ENCODE assay signal across 22 cellular contexts in the genomic region with DNA sequence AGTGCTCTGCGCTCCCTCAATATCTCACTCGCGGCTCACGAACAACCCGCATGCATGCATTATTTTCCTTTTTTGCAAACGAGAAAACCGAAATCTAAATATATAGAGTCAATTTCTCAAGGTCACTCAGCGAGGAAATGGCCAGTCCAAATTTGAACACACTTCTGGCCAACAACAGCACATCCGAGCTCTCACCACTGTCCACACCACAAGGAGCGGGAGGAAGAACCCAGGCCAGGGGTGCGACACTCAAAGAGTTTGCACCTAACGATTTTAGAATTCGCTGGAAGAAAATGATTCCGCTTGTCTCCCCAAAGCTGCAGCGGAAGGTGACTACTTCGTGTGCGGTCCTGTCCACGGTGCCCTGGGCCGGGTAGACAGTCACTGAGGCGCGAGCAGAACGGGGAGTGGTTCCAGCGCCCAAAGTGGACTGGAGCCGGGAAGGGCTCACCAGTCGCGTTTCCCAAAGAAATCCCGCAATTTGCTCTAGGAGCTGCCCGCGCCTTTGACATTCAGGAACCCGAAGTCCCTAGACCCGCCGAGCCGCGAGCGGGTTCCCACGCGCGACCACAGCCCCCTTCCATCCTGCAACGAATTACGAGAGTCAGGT. TPM values are rescaled to one million over a fixed set of nuclear protein-coding genes. Genes with fewer than 3 reads are reported as not detected.
DNase-seq lines count a peak whose midpoint lies in the region; ATAC-seq, FAIRE-seq and TF ChIP-seq lines count a peak whose summit lies in the region.
"Had no signal": no experiment of that assay in that cellular context is flagged by ENCODE, and none has a peak within 500 bp of the region (broad histone marks: within the 10 kb centered on the region; RNA-seq: fewer than 3 reads in every experiment).

No MANE protein-coding gene starts in this region.

- peak; percentile 35 for DNase-seq in activated naive CD8-positive, alpha-beta T cell treated with anti-CD3 and anti-CD28 coated beads, Interleukin-2, amount 10 ng/mL, durations not matched to agents 7 days and 5 days
- no peak for DNase-seq in activated naive CD8-positive, alpha-beta T cell treated with anti-CD3 and anti-CD28 coated beads, Interleukin-2, amount 50 U/mL, for 24 hours
- DNase-seq in astrocyte of the hippocampus (ENCODE audit: low read depth, low spot score) (peak; percentile 9), left kidney (ENCODE audit: low read depth, low spot score) (peak; percentile 33), type B pancreatic cell (ENCODE audit: extremely low spot score, unreplicated experiment) (no peak), frontal cortex (ENCODE audit: low spot score in 2 of 2) (no peak), NCI-H146 (lab: John Stamatoyannopoulos, UW) (no peak), chondrocyte (ENCODE audit: low spot score) (no peak)
- DNase-seq: activated T-cell treated with anti-CD3 and anti-CD28 coated beads, Interleukin-2, amount 50 U/mL, for 24 hours; gastrocnemius medialis; MM.1S; NCI-H187; stimulated activated CD4-positive, alpha-beta T cell treated with anti-CD3 and anti-CD28 coated beads, Interleukin-12 subunit alpha, Interleukin-12 subunit beta, amount 100 ng/mL, for 4 hours; SW 1271 had no signal

- no peak for FAIRE-seq in frontal cortex (lab: Jason Lieb, UNC)
- FAIRE-seq: HepG2 had no signal

- peak overlapping the region; percentile 34 for H3K27ac Mint-ChIP-seq in activated naive CD8-positive, alpha-beta T cell treated with anti-CD3 and anti-CD28 coated beads, Interleukin-2, amount 10 ng/mL, durations not matched to agents 7 days and 5 days
- H3K27ac Mint-ChIP-seq in activated naive CD8-positive, alpha-beta T cell treated with anti-CD3 and anti-CD28 coated beads, Interleukin-2, amount 50 U/mL, for 24 hours, result no peak overlapping the region
- peak overlapping the region; percentile 5 for H3K27ac Mint-ChIP-seq in type B pancreatic cell
- no peak overlapping the region for H3K27ac Mint-ChIP-seq in chondrocyte (ENCODE audit: unreplicated experiment)
- H3K27ac Mint-ChIP-seq: activated T-cell treated with anti-CD3 and anti-CD28 coated beads, Interleukin-2, amount 50 U/mL, for 24 hours; stimulated activated effector memory CD8-positive, alpha-beta T cell treated with anti-CD3 and anti-CD28 coated beads, Interleukin-12 subunit alpha, Interleukin-12 subunit beta, amount 100 ng/mL, for 72 hours had no signal

- H3K27me3 Mint-ChIP-seq in activated naive CD8-positive, alpha-beta T cell treated with anti-CD3 and anti-CD28 coated beads, Interleukin-2, amount 10 ng/mL, durations not matched to agents 7 days and 5 days, result peaks cover 73% of the 10 kb centered on the region
- peaks cover 75% of the 10 kb centered on the region for H3K27me3 Mint-ChIP-seq in activated naive CD8-positive, alpha-beta T cell treated with anti-CD3 and anti-CD28 coated beads, Interleukin-2, amount 50 U/mL, for 24 hours
- H3K27me3 Mint-ChIP-seq in type B pancreatic cell (peaks cover 88% of the 10 kb centered on the region), chondrocyte (ENCODE audit: low read depth) (peaks cover 66% of the 10 kb centered on the region)

- no peaks in the 10 kb centered on the region for H3K9me3 Mint-ChIP-seq in activated naive CD8-positive, alpha-beta T cell treated with anti-CD3 and anti-CD28 coated beads, Interleukin-2, amount 10 ng/mL, durations not matched to agents 7 days and 5 days
- no peaks in the 10 kb centered on the region for H3K9me3 Mint-ChIP-seq in activated naive CD8-positive, alpha-beta T cell treated with anti-CD3 and anti-CD28 coated beads, Interleukin-2, amount 50 U/mL, for 24 hours
- H3K9me3 Mint-ChIP-seq in type B pancreatic cell (no peaks in the 10 kb centered on the region), chondrocyte (ENCODE audit: low read depth) (no peaks in the 10 kb centered on the region)
- H3K9me3 Mint-ChIP-seq: activated naive CD4-positive, alpha-beta T cell treated with anti-CD3 and anti-CD28 coated beads, Interleukin-2, amount 50 U/mL, for 72 hours; activated T-cell treated with anti-CD3 and anti-CD28 coated beads, Interleukin-2, amount 50 U/mL, for 24 hours; stimulated activated effector memory CD8-positive, alpha-beta T cell treated with anti-CD3 and anti-CD28 coated beads, Interleukin-12 subunit alpha, Interleukin-12 subunit beta, amount 100 ng/mL, for 72 hours had no signal

- TF ChIP-seq CTCF in type B pancreatic cell (conservative IDR thresholded peaks at IDR 0.05) (no peak), chondrocyte (IDR thresholded peaks at IDR 0.05) (no peak)

- H3K36me3 Mint-ChIP-seq in activated naive CD8-positive, alpha-beta T cell treated with anti-CD3 and anti-CD28 coated beads, Interleukin-2, amount 10 ng/mL, durations not matched to agents 7 days and 5 days, result peaks cover 2% of the 10 kb centered on the region
- H3K36me3 Mint-ChIP-seq in activated naive CD8-positive, alpha-beta T cell treated with anti-CD3 and anti-CD28 coated beads, Interleukin-2, amount 50 U/mL, for 24 hours (ENCODE audit: low read depth), result no peaks in the 10 kb centered on the region
- H3K36me3 Mint-ChIP-seq in type B pancreatic cell, result peaks cover 3% of the 10 kb centered on the region
- H3K36me3 Mint-ChIP-seq in chondrocyte (ENCODE audit: low read depth), result peaks cover 3% of the 10 kb centered on the region

- H3K4me3 Mint-ChIP-seq in activated naive CD8-positive, alpha-beta T cell treated with anti-CD3 and anti-CD28 coated beads, Interleukin-2, amount 10 ng/mL, durations not matched to agents 7 days and 5 days, result no peak overlapping the region
- no peak overlapping the region for H3K4me3 Mint-ChIP-seq in activated naive CD8-positive, alpha-beta T cell treated with anti-CD3 and anti-CD28 coated beads, Interleukin-2, amount 50 U/mL, for 24 hours
- H3K4me3 Mint-ChIP-seq in type B pancreatic cell (peak overlapping the region; percentile 42), chondrocyte (ENCODE audit: unreplicated experiment) (no peak overlapping the region)
- H3K4me3 Mint-ChIP-seq: activated T-cell treated with anti-CD3 and anti-CD28 coated beads, Interleukin-2, amount 50 U/mL, for 24 hours; stimulated activated effector memory CD8-positive, alpha-beta T cell treated with anti-CD3 and anti-CD28 coated beads, Interleukin-12 subunit alpha, Interleukin-12 subunit beta, amount 100 ng/mL, for 72 hours had no signal

- POLR2A ChIA-PET in activated naive CD8-positive, alpha-beta T cell treated with anti-CD3 and anti-CD28 coated beads, Interleukin-2, amount 10 ng/mL, durations not matched to agents 7 days and 5 days (lab: Charles Lee), result no interaction called here

- no peak for ATAC-seq in activated naive CD8-positive, alpha-beta T cell treated with anti-CD3 and anti-CD28 coated beads, Interleukin-2, amount 10 ng/mL, durations not matched to agents 7 days and 5 days (ENCODE audit: low read depth)
- ATAC-seq in activated naive CD8-positive, alpha-beta T cell treated with anti-CD3 and anti-CD28 coated beads, Interleukin-2, amount 50 U/mL, for 24 hours, result no peak
- ATAC-seq: activated naive CD4-positive, alpha-beta T cell treated with anti-CD3 and anti-CD28 coated beads, Interleukin-2, amount 50 U/mL, for 72 hours; gastrocnemius medialis; HepG2; stimulated activated effector memory CD8-positive, alpha-beta T cell treated with anti-CD3 and anti-CD28 coated beads, Interleukin-12 subunit alpha, Interleukin-12 subunit beta, amount 100 ng/mL, for 72 hours had no signal

- peaks cover 12% of the 10 kb centered on the region for H3K4me1 Mint-ChIP-seq in activated naive CD8-positive, alpha-beta T cell treated with anti-CD3 and anti-CD28 coated beads, Interleukin-2, amount 10 ng/mL, durations not matched to agents 7 days and 5 days
- peaks cover 18% of the 10 kb centered on the region for H3K4me1 Mint-ChIP-seq in activated naive CD8-positive, alpha-beta T cell treated with anti-CD3 and anti-CD28 coated beads, Interleukin-2, amount 50 U/mL, for 24 hours
- H3K4me1 Mint-ChIP-seq in type B pancreatic cell (ENCODE audit: unreplicated experiment) (peaks cover 3% of the 10 kb centered on the region), chondrocyte (ENCODE audit: low read depth) (peaks cover 21% of the 10 kb centered on the region)

RNA-seq across cellular contexts. Expression of a gene that starts 1.1 kb away (rescaled TPM):
- not detected for total RNA-seq in activated naive CD8-positive, alpha-beta T cell treated with anti-CD3 and anti-CD28 coated beads, Interleukin-2, amount 10 ng/mL, durations not matched to agents 7 days and 5 days
- total RNA-seq in type B pancreatic cell (ENCODE audit: low replicate concordance), result 2.1 and 7.8 TPM in 2 replicates
- total RNA-seq in frontal cortex, result not detected
- total RNA-seq in chondrocyte, result not detected in 3 replicates
- total RNA-seq: activated naive CD4-positive, alpha-beta T cell treated with anti-CD3 and anti-CD28 coated beads, Interleukin-2, amount 50 U/mL, for 72 hours; dermis microvascular lymphatic vessel endothelial cell; gastrocnemius medialis; HepG2; lung; myocyte; NCI-H460; renal cortical epithelial cell had no signal

Comparison
In these comparisons a context has a peak if more than half of its experiments do, and no peak if none do; other contexts are left out.
1. DNase-seq: peak in activated naive CD8-positive, alpha-beta T cell treated with anti-CD3 and anti-CD28 coated beads, Interleukin-2, amount 10 ng/mL, durations not matched to agents 7 days and 5 days (single experiment), astrocyte of the hippocampus (single experiment) and left kidney (single experiment); none in activated naive CD8-positive, alpha-beta T cell treated with anti-CD3 and anti-CD28 coated beads, Interleukin-2, amount 50 U/mL, for 24 hours (single experiment), type B pancreatic cell (single experiment), frontal cortex (0 of 2), NCI-H146 (single experiment) and chondrocyte (single experiment).
2. H3K27ac Mint-ChIP-seq: peak in activated naive CD8-positive, alpha-beta T cell treated with anti-CD3 and anti-CD28 coated beads, Interleukin-2, amount 10 ng/mL, durations not matched to agents 7 days and 5 days (single experiment) and type B pancreatic cell (single experiment); none in activated naive CD8-positive, alpha-beta T cell treated with anti-CD3 and anti-CD28 coated beads, Interleukin-2, amount 50 U/mL, for 24 hours (single experiment) and chondrocyte (single experiment).